15 cellular contexts compared by ENCODE assay signal in the genomic region with DNA sequence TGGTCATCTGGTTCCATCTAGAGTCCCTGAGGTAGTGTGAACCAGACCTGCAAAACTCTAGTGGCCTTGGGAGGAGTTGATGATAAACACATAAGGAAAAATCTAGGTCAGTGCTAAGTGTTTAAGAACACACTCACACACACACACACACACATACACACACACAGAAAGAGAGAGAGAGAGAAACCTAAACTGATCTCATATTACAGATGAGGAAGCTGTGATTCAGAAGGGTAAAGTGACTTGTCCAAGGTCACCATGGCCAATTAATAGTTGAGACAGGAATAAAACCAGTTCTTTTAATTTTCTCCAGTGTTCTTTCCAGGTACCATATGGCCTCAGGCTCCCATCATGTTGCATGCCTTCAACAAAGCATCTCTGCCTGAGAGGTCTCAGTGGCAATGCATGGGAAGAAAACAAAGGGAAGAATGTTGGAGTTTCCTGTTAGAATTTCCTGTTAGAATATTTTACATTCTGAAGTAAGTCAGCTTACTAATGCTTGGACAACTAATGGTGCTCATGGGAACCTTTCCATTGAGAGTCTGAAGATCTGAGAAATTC.
DNase-seq lines count a peak whose midpoint lies in the region; ATAC-seq, FAIRE-seq and TF ChIP-seq lines count a peak whose summit lies in the region.
"Had no signal": no experiment of that assay in that cellular context is flagged by ENCODE, and none has a peak within 500 bp of the region (broad histone marks: within the 10 kb centered on the region; RNA-seq: fewer than 3 reads in every experiment).

No MANE protein-coding gene starts in this region.

- H4K20me1 ChIP-seq in keratinocyte (ENCODE audit: control insufficient read depth, extremely low read depth, insufficient read depth, low read length), result no peaks in the 10 kb centered on the region

- H3K27ac ChIP-seq in keratinocyte (ENCODE audit: control insufficient read depth, insufficient read depth, low read length) (no peak overlapping the region), Peyer's patch (no peak overlapping the region)

- H3K4me1 ChIP-seq in keratinocyte (ENCODE audit: control insufficient read depth, extremely low read depth, insufficient read depth, low read length) (peaks cover 36% of the 10 kb centered on the region), Peyer's patch (no peaks in the 10 kb centered on the region)

- dilution Hi-C loops in keratinocyte (cut with MboI; ENCODE audit: extremely low pct_ligation_motif_present, low sequenced_read_pairs), result no loop called here

- H3K36me3 ChIP-seq in keratinocyte (ENCODE audit: control insufficient read depth in 2 of 2, extremely low read depth in 1 of 2, insufficient read depth in 2 of 2, low read length in 2 of 2) (no peaks in the 10 kb centered on the region), Peyer's patch (no peaks in the 10 kb centered on the region)

- no peak overlapping the region for H2AFZ ChIP-seq in keratinocyte (ENCODE audit: control insufficient read depth, low read length)

- peak; percentile 64 for FAIRE-seq in keratinocyte (lab: Jason Lieb, UNC)
- FAIRE-seq: TTC549 had no signal

- H3K27me3 ChIP-seq in keratinocyte (ENCODE audit: control insufficient read depth, extremely low read depth, insufficient read depth, low read length) (no peaks in the 10 kb centered on the region), Peyer's patch (no peaks in the 10 kb centered on the region)

- no peak overlapping the region for H3K9ac ChIP-seq in keratinocyte (ENCODE audit: control insufficient read depth, extremely low read depth, insufficient read depth, low read length)

- H3K4me2 ChIP-seq in keratinocyte (ENCODE audit: control insufficient read depth, extremely low read depth, insufficient read depth, low read depth, low read length), result no peak overlapping the region

- H3K79me2 ChIP-seq in keratinocyte (ENCODE audit: control insufficient read depth, insufficient read depth, low read length), result no peaks in the 10 kb centered on the region

- ATAC-seq in HG03432 (IDR thresholded peaks at IDR 0.05; ENCODE audit: unreplicated experiment), result no peak
- ATAC-seq: left lobe of liver had no signal

- TF ChIP-seq POLR2A in Peyer's patch (IDR thresholded peaks at IDR 0.05), result no peak

- no peak for TF ChIP-seq CTCF in AG10803 (conservative IDR thresholded peaks at IDR 0.05; ENCODE audit: low read length)
- no peak for TF ChIP-seq CTCF in cardiac fibroblast (IDR thresholded peaks at IDR 0.05; ENCODE audit: low read depth, low read length)
- TF ChIP-seq CTCF in keratinocyte (optimal IDR thresholded peaks at IDR 0.05 in 1 of 3, IDR thresholded peaks at IDR 0.05 in 1 of 3, conservative IDR thresholded peaks at IDR 0.05 in 1 of 3; ENCODE audit: extremely low read depth in 1 of 3, insufficient read depth in 2 of 3, low read length in 3 of 3), result no peak
- TF ChIP-seq CTCF in Peyer's patch (IDR thresholded peaks at IDR 0.05), result no peak

- DNase-seq in AG10803 (ENCODE audit: low read depth) (peak; percentile 83), M059J (ENCODE audit: low read depth) (peak; percentile 69), cardiac fibroblast (ENCODE audit: low read depth in 2 of 2) (peak; percentile 84 to 87), keratinocyte (ENCODE audit: low read depth, low spot score) (no peak), Peyer's patch (no peak), NCI-H1105 treated with DMSO at 0.1 percent for 48 hours (lab: John Stamatoyannopoulos, UW) (no peak), activated T-cell treated with anti-CD3 and anti-CD28 coated beads for 4 hours (no peak)
- DNase-seq: activated CD4-positive, alpha-beta T cell treated with anti-CD3 and anti-CD28 coated beads, Interleukin-2, amount 50 U/mL, for 48 hours; naive B cell; NCI-H187 treated with DMSO at 0.1 percent for 48 hours; NCI-H510A; stimulated activated naive CD4-positive, alpha-beta T cell treated with Interleukin-2 at 50 U/mL for 16 hours had no signal

- H3K4me3 ChIP-seq in AG10803 (ENCODE audit: low read length) (no peak overlapping the region), cardiac fibroblast (replicated peaks in 1 of 2; ENCODE audit: low read depth in 2 of 2, low read length in 2 of 2) (no peak overlapping the region), keratinocyte (ENCODE audit: control insufficient read depth in 2 of 3, extremely low read depth in 1 of 3, insufficient read depth in 2 of 3, low read depth in 1 of 3, low read length in 3 of 3) (no peak overlapping the region), Peyer's patch (no peak overlapping the region)

- H3K9me3 ChIP-seq in keratinocyte (ENCODE audit: control insufficient read depth, low read depth, low read length), result no peaks in the 10 kb centered on the region
- no peaks in the 10 kb centered on the region for H3K9me3 ChIP-seq in Peyer's patch

- H3K9me1 ChIP-seq in keratinocyte (ENCODE audit: control insufficient read depth, extremely low read depth, insufficient read depth, low read length), result no peaks in the 10 kb centered on the region

Comparison
In these comparisons a context has a peak if more than half of its experiments do, and no peak if none do; other contexts are left out.
1. DNase-seq: peak in AG10803 (single experiment), M059J (single experiment) and cardiac fibroblast (2 of 2); none in keratinocyte (single experiment), Peyer's patch (0 of 3), NCI-H1105 treated with DMSO at 0.1 percent for 48 hours (single experiment) and activated T-cell treated with anti-CD3 and anti-CD28 coated beads for 4 hours (single experiment).